ENCODE assay signal across 8 cellular contexts in genomic region chr11:122655527-122656072, GRCh38. TPM values are rescaled to one million over a fixed set of nuclear protein-coding genes. Genes with fewer than 3 reads are reported as not detected.
A peak's percentile ranks its signal among the peaks of the same experiment; 100 is the strongest.
DNase-seq lines count a peak whose midpoint lies in the region; ATAC-seq, FAIRE-seq and TF ChIP-seq lines count a peak whose summit lies in the region.

TSS of gene UBASH3B (plus strand) at chr11:122655722. CDS start at chr11:122656050, 328 bp downstream.

- POLR2A ChIA-PET in activated CD8-positive, alpha-beta T cell treated with anti-CD3 and anti-CD28 coated beads, Interleukin-2, amount 10 ng/mL, durations not matched to agents 7 days and 5 days (lab: Charles Lee): interaction anchor here (0.6 to 3.1 kb wide), 22 partner anchors 9 to 408 kb away, joined by 3 to 31 read pairs (median 8); partner anchors contain the start of gene HSPA8

- peak within 1 kb of the TSS; percentile 55 for H3K4me3 ChIP-seq in lower leg skin (ENCODE audit: low read depth, poor library complexity, severe bottlenecking)

- H3K36me3 Mint-ChIP-seq in activated CD8-positive, alpha-beta T cell treated with anti-CD3 and anti-CD28 coated beads, Interleukin-2, amount 10 ng/mL, durations not matched to agents 7 days and 5 days (ENCODE audit: low read depth): peaks cover 24% of the 10 kb centered on the region

- TF ChIP-seq POLR2A in lower leg skin (IDR thresholded peaks at IDR 0.05): no peak

- H3K27ac Mint-ChIP-seq in activated CD8-positive, alpha-beta T cell treated with anti-CD3 and anti-CD28 coated beads, Interleukin-2, amount 10 ng/mL, durations not matched to agents 7 days and 5 days: peak within 1 kb of the TSS; percentile 92

- TF ChIP-seq CTCF in lower leg skin (IDR thresholded peaks at IDR 0.05): no peak

- peak; percentile 47 for FAIRE-seq in A204.1 (lab: Jason Lieb, UNC)

- no peaks in the 10 kb centered on the region for H3K9me3 Mint-ChIP-seq in activated CD8-positive, alpha-beta T cell treated with anti-CD3 and anti-CD28 coated beads, Interleukin-2, amount 10 ng/mL, durations not matched to agents 7 days and 5 days (ENCODE audit: insufficient read depth)

- CTCF ChIA-PET in activated CD8-positive, alpha-beta T cell treated with anti-CD3 and anti-CD28 coated beads, Interleukin-2, amount 10 ng/mL, durations not matched to agents 7 days and 5 days (lab: Charles Lee): interaction anchor here (0.8 to 7.7 kb wide), 32 partner anchors 9 to 197 kb away, joined by 3 to 183 read pairs (median 6); no protein-coding TSS in a partner anchor

- ATAC-seq in GM18858 (IDR thresholded peaks at IDR 0.05; ENCODE audit: unreplicated experiment): peak; percentile 61
- ATAC-seq in HG03064 (IDR thresholded peaks at IDR 0.05; ENCODE audit: low read depth, unreplicated experiment): peak; percentile 78
- peak; percentile 81 for ATAC-seq in activated CD8-positive, alpha-beta T cell treated with anti-CD3 and anti-CD28 coated beads, Interleukin-2, amount 10 ng/mL, durations not matched to agents 7 days and 5 days

- peaks cover 13% of the 10 kb centered on the region for H3K27me3 Mint-ChIP-seq in activated CD8-positive, alpha-beta T cell treated with anti-CD3 and anti-CD28 coated beads, Interleukin-2, amount 10 ng/mL, durations not matched to agents 7 days and 5 days (ENCODE audit: low read depth)

- H3K4me3 Mint-ChIP-seq in activated CD8-positive, alpha-beta T cell treated with anti-CD3 and anti-CD28 coated beads, Interleukin-2, amount 10 ng/mL, durations not matched to agents 7 days and 5 days: peak within 1 kb of the TSS; percentile 98

- peaks cover 50% of the 10 kb centered on the region for H3K4me1 Mint-ChIP-seq in activated CD8-positive, alpha-beta T cell treated with anti-CD3 and anti-CD28 coated beads, Interleukin-2, amount 10 ng/mL, durations not matched to agents 7 days and 5 days (ENCODE audit: low read depth)

- 0 to 1% methylated on average over 15 to 20 of the region's 39 CpGs for WGBS in lower leg skin, 2 donors

- peak; percentile 82 for DNase-seq in NCI-H526 treated with DMSO at 0.1 percent for 48 hours (lab: John Stamatoyannopoulos, UW)
- DNase-seq in activated CD8-positive, alpha-beta T cell treated with anti-CD3 and anti-CD28 coated beads, Interleukin-2, amount 10 ng/mL, durations not matched to agents 7 days and 5 days: peak; percentile 74
- DNase-seq in effector CD8-positive, alpha-beta T cell (lab: John Stamatoyannopoulos, UW): peak; percentile 34
- peak; percentile 51 to 93 for DNase-seq in lower leg skin (ENCODE audit: low spot score in 2 of 2)
- peak; percentile 54 to 63 for DNase-seq in stimulated activated CD4-positive, alpha-beta T cell treated with anti-CD3 and anti-CD28 coated beads, Interleukin-4, amount 100 ng/mL, for 4 hours

- intact Hi-C loops in lower leg skin (cut with DNase I; ENCODE audit: low total_unique reads): no loop called here

RNA-seq across cellular contexts. Expression of gene UBASH3B, which starts in this region (rescaled TPM):
- 10 to 100 TPM; 66.6 to 75.0 TPM for total RNA-seq in activated CD8-positive, alpha-beta T cell treated with anti-CD3 and anti-CD28 coated beads, Interleukin-2, amount 10 ng/mL, durations not matched to agents 7 days and 5 days
- total RNA-seq in lower leg skin: 10 to 100 TPM; 14.2 to 58.4 (median 35.6) TPM

Comparison
In these comparisons a context has a peak if more than half of its experiments do, and no peak if none do; other contexts are left out.
1. Peak in every context shown above with its lines: DNase-seq, ATAC-seq and H3K4me3 ChIP-seq.